Comparison of ENCODE assay signal across 19 cellular contexts in genomic region chr2:10439971-10440370, GRCh38.
"Had no signal": no experiment of that assay in that cellular context is flagged by ENCODE, and none has a peak within 500 bp of the region (broad histone marks: within the 10 kb centered on the region; RNA-seq: fewer than 3 reads in every experiment).

No MANE protein-coding gene starts in this region.

- H3K9me3 Mint-ChIP-seq: activated naive CD4-positive, alpha-beta T cell treated with anti-CD3 and anti-CD28 coated beads, Interleukin-2, amount 10 ng/mL, durations not matched to agents 7 days and 5 days; activated T-cell treated with anti-CD3 and anti-CD28 coated beads, Interleukin-2, amount 50 U/mL, for 72 hours; immature natural killer cell; naive thymus-derived CD4-positive, alpha-beta T cell; neural crest cell; T-helper 2 cell treated with Interferon-gamma antibody and Interleukin-4, amounts not matched to agents 5 μg/mL and 100 μg/mL, for 36 hours had no signal

- H3K27ac Mint-ChIP-seq: activated T-cell treated with anti-CD3 and anti-CD28 coated beads, Interleukin-2, amount 50 U/mL, for 72 hours; T-helper 2 cell treated with Interferon-gamma antibody and Interleukin-4, amounts not matched to agents 5 μg/mL and 100 μg/mL, for 36 hours had no signal

- DNase-seq: activated CD4-positive, alpha-beta T cell treated with anti-CD3 and anti-CD28 coated beads, Interleukin-2, amount 50 U/mL, for 1 hour; activated CD8-positive, alpha-beta memory T cell treated with anti-CD3 and anti-CD28 coated beads for 24 hours; activated CD8-positive, alpha-beta memory T cell treated with anti-CD3 and anti-CD28 coated beads, Interleukin-2, amount 50 U/mL, for 48 hours; activated effector memory CD4-positive, alpha-beta T cell treated with Interleukin-2 at 50 U/mL for 16 hours; activated naive CD4-positive, alpha-beta T cell treated with anti-CD3 and anti-CD28 coated beads, Interleukin-2, amount 10 ng/mL, durations not matched to agents 7 days and 5 days; activated T-cell treated with anti-CD3 and anti-CD28 coated beads, Interleukin-2, amount 50 U/mL, for 72 hours; foreskin melanocyte; glutamatergic neuron; immature natural killer cell; naive thymus-derived CD4-positive, alpha-beta T cell; occipital lobe; retina; stimulated activated CD4-positive, alpha-beta T cell treated with anti-CD3 and anti-CD28 coated beads, Interleukin-4, amount 100 ng/mL, for 1 hour; stimulated activated naive CD4-positive, alpha-beta T cell treated with Interleukin-2 at 50 U/mL for 16 hours; upper lobe of left lung had no signal

- ATAC-seq: activated CD4-positive, CD25-positive, alpha-beta regulatory T cell treated with anti-CD3 and anti-CD28 coated beads, Interleukin-2, amount 50 U/mL, for 24 hours; activated T-cell treated with anti-CD3 and anti-CD28 coated beads, Interleukin-2, amount 50 U/mL, for 72 hours; esophagus mucosa; naive thymus-derived CD4-positive, alpha-beta T cell had no signal

- H3K4me3 Mint-ChIP-seq: activated naive CD4-positive, alpha-beta T cell treated with anti-CD3 and anti-CD28 coated beads, Interleukin-2, amount 10 ng/mL, durations not matched to agents 7 days and 5 days; activated T-cell treated with anti-CD3 and anti-CD28 coated beads, Interleukin-2, amount 50 U/mL, for 72 hours; immature natural killer cell; neural crest cell; T-helper 2 cell treated with Interferon-gamma antibody and Interleukin-4, amounts not matched to agents 5 μg/mL and 100 μg/mL, for 36 hours had no signal

- H3K27me3 Mint-ChIP-seq: naive thymus-derived CD4-positive, alpha-beta T cell had no signal
